In genomic region chr1:76862447-76862846, GRCh38 we compare ENCODE assay signal across 20 cellular contexts. TPM values are rescaled to one million over a fixed set of nuclear protein-coding genes. Genes with fewer than 3 reads are reported as not detected.
DNase-seq lines count a peak whose midpoint lies in the region; ATAC-seq, FAIRE-seq and TF ChIP-seq lines count a peak whose summit lies in the region.
"Had no signal": no experiment of that assay in that cellular context is flagged by ENCODE, and none has a peak within 500 bp of the region (broad histone marks: within the 10 kb centered on the region; RNA-seq: fewer than 3 reads in every experiment).

No MANE protein-coding gene starts in this region.

- H3K18ac ChIP-seq in IMR-90 (ENCODE audit: low read depth, low read length), result no peak overlapping the region
- H3K18ac ChIP-seq in mesendoderm (ENCODE audit: low read length), result no peak overlapping the region

- no peak for TF ChIP-seq POLR2A in IMR-90 (IDR thresholded peaks at IDR 0.05; ENCODE audit: low read depth, low read length)

- H3K36me3 Mint-ChIP-seq in chondrocyte (ENCODE audit: low read depth), result peaks cover 1% of the 10 kb centered on the region
- peaks cover 0 to 5% (median 0%) of the 10 kb centered on the region in 3 donors for H3K36me3 Mint-ChIP-seq in naive thymus-derived CD8-positive, alpha-beta T cell
- H3K36me3 Mint-ChIP-seq: brain, CD14-positive monocyte had no signal

- H3K4me1 ChIP-seq in IMR-90 (ENCODE audit: control insufficient read depth, insufficient read depth, low read length), result no peaks in the 10 kb centered on the region; the same call in 1 of the 2 replicates
- no peaks in the 10 kb centered on the region for H3K4me1 ChIP-seq in mesendoderm (ENCODE audit: control insufficient read depth, low read depth, low read length)

- H3K56ac ChIP-seq in IMR-90 (ENCODE audit: extremely low read depth, insufficient read depth, low read length), result no peak overlapping the region
- H3K56ac ChIP-seq in mesendoderm (ENCODE audit: low read length), result no peak overlapping the region

- CTCF ChIA-PET in BJ (lab: Yijun Ruan, JAX), result interaction anchor here (0.6 kb wide), 1 partner anchor 10 kb away, joined by 3 read pairs; no protein-coding TSS in a partner anchor
- CTCF ChIA-PET in IMR-90 (lab: Yijun Ruan, JAX), result no interaction called here

- no peaks in the 10 kb centered on the region; the same call in none of the 2 replicates for H3K27me3 ChIP-seq in BJ (ENCODE audit: control insufficient read depth, insufficient read depth, low read length)
- peaks cover 8% of the 10 kb centered on the region for H3K27me3 ChIP-seq in IMR-90 (ENCODE audit: control insufficient read depth, insufficient read depth, low read length)
- H3K27me3 ChIP-seq in bronchial epithelial cell (ENCODE audit: control insufficient read depth, insufficient read depth, low read length), result peaks cover 5% of the 10 kb centered on the region
- H3K27me3 ChIP-seq in mesendoderm (ENCODE audit: insufficient read depth, low read length, poor library complexity), result no peaks in the 10 kb centered on the region

- H3K9me1 ChIP-seq in IMR-90 (ENCODE audit: insufficient read depth, low read length), result no peaks in the 10 kb centered on the region

- intact Hi-C loops in IMR-90 (cut with micrococcal nuclease), result loop anchor here (10.0 kb wide), 1 partner anchor 172 kb away; no protein-coding TSS in a partner anchor

- H3K4me2 ChIP-seq in IMR-90 (ENCODE audit: low read depth, low read length), result no peak overlapping the region
- H3K4me2 ChIP-seq in mesendoderm (ENCODE audit: low read length), result no peak overlapping the region
- H3K4me2 ChIP-seq: KMS-11 had no signal

- H3K4ac ChIP-seq in IMR-90 (ENCODE audit: low read depth, low read length), result no peak overlapping the region
- no peak overlapping the region for H3K4ac ChIP-seq in mesendoderm (ENCODE audit: low read depth, low read length)

- dilution Hi-C loops in IMR-90 (cut with HindIII; ENCODE audit: low sequenced_read_pairs, unreplicated experiment), result no loop called here

- H3K9me3 ChIP-seq in IMR-90 (ENCODE audit: control insufficient read depth, insufficient read depth, low read length), result no peaks in the 10 kb centered on the region
- H3K9me3 ChIP-seq: gastrocnemius medialis, neutrophil had no signal

- H4K8ac ChIP-seq in IMR-90 (ENCODE audit: low read depth in 2 of 2, low read length in 2 of 2) (no peak overlapping the region), mesendoderm (ENCODE audit: low read depth, low read length) (no peak overlapping the region)

- DNase-seq in BJ (ENCODE audit: low read depth) (peak; percentile 51), IMR-90 (peak; percentile 75), bronchial epithelial cell (ENCODE audit: low read depth) (peak; percentile 8), mesendoderm (peak; percentile 11), amygdala (lab: John Stamatoyannopoulos, UW) (no peak), chondrocyte (ENCODE audit: low spot score) (no peak), middle frontal gyrus (ENCODE audit: extremely low spot score, low spot score) (no peak)
- DNase-seq in naive thymus-derived CD8-positive, alpha-beta T cell, result no peak
- DNase-seq: activated CD4-positive, alpha-beta memory T cell treated with anti-CD3 and anti-CD28 coated beads, Interleukin-2, amount 10 ng/mL, durations not matched to agents 7 days and 5 days; DMS79; effector CD4-positive, alpha-beta T cell; gastrocnemius medialis; NCI-H1417 treated with DMSO at 0.1 percent for 48 hours; stimulated activated naive CD4-positive, alpha-beta T cell treated with Interleukin-2 at 50 U/mL for 16 hours had no signal

- no peak overlapping the region for H2AFZ ChIP-seq in IMR-90 (replicated peaks; ENCODE audit: low read length, poor library complexity)

- H3K79me2 ChIP-seq in mesendoderm (ENCODE audit: control insufficient read depth, insufficient read depth, low read length), result no peaks in the 10 kb centered on the region

- no peak overlapping the region for H2BK15ac ChIP-seq in IMR-90 (ENCODE audit: low read depth, low read length)
- no peak overlapping the region for H2BK15ac ChIP-seq in mesendoderm (replicated peaks; ENCODE audit: low read depth)

- peak; percentile 80 for ATAC-seq in IMR-90 (ENCODE audit: low read depth)
- ATAC-seq in naive thymus-derived CD8-positive, alpha-beta T cell, result no peak
- ATAC-seq: gastrocnemius medialis had no signal

- FAIRE-seq in bronchial epithelial cell (lab: Jason Lieb, UNC), result peak; percentile 50
- FAIRE-seq: TTC549 had no signal

- H3K36me3 ChIP-seq in BJ (ENCODE audit: control insufficient read depth, insufficient read depth, low read length) (no peaks in the 10 kb centered on the region), IMR-90 (ENCODE audit: control insufficient read depth, insufficient read depth, low read length) (no peaks in the 10 kb centered on the region), bronchial epithelial cell (ENCODE audit: control insufficient read depth, insufficient read depth, low read length) (no peaks in the 10 kb centered on the region), mesendoderm (ENCODE audit: control insufficient read depth, insufficient read depth, low read length) (no peaks in the 10 kb centered on the region)
- H3K36me3 ChIP-seq: gastrocnemius medialis, neutrophil had no signal

- H4K5ac ChIP-seq in IMR-90 (ENCODE audit: low read depth, low read length) (no peak overlapping the region), mesendoderm (ENCODE audit: low read length) (no peak overlapping the region)

- peaks cover 5% of the 10 kb centered on the region for H3K27me3 Mint-ChIP-seq in chondrocyte (ENCODE audit: low read depth)
- H3K27me3 Mint-ChIP-seq in naive thymus-derived CD8-positive, alpha-beta T cell, result peaks cover 21 to 56% (median 41%) of the 10 kb centered on the region in 5 donors

- H2BK20ac ChIP-seq in IMR-90 (ENCODE audit: low read depth, low read length), result no peak overlapping the region

- peaks cover 4% of the 10 kb centered on the region for H3K9me3 Mint-ChIP-seq in chondrocyte (ENCODE audit: low read depth)
- H3K9me3 Mint-ChIP-seq in naive thymus-derived CD8-positive, alpha-beta T cell, result peaks cover 0 to 7% (median 0%) of the 10 kb centered on the region in 9 donors
- H3K9me3 Mint-ChIP-seq: activated CD4-positive, alpha-beta memory T cell treated with anti-CD3 and anti-CD28 coated beads, Interleukin-2, amount 10 ng/mL, durations not matched to agents 7 days and 5 days had no signal

- POLR2A ChIA-PET in BJ (lab: Charles Lee) (no interaction called here), IMR-90 (lab: Charles Lee; ENCODE audit: unreplicated experiment) (no interaction called here)
- POLR2A ChIA-PET in naive thymus-derived CD8-positive, alpha-beta T cell (lab: Charles Lee), result no interaction called here

- H3K79me1 ChIP-seq in IMR-90 (ENCODE audit: low read depth in 1 of 2, low read length in 2 of 2) (no peaks in the 10 kb centered on the region), mesendoderm (ENCODE audit: low read length) (no peaks in the 10 kb centered on the region)

- H3K9ac ChIP-seq in IMR-90 (ENCODE audit: low read depth, low read length), result no peak overlapping the region
- H3K9ac ChIP-seq in mesendoderm (ENCODE audit: low read length), result no peak overlapping the region
- H3K9ac ChIP-seq: KMS-11 had no signal

- no peak overlapping the region for H3K4me3 Mint-ChIP-seq in chondrocyte (ENCODE audit: unreplicated experiment)
- H3K4me3 Mint-ChIP-seq in naive thymus-derived CD8-positive, alpha-beta T cell, result no peak overlapping the region
- H3K4me3 Mint-ChIP-seq: activated CD4-positive, alpha-beta memory T cell treated with anti-CD3 and anti-CD28 coated beads, Interleukin-2, amount 10 ng/mL, durations not matched to agents 7 days and 5 days; brain; CD14-positive monocyte had no signal

- BruUV-seq in IMR-90 (replicated peaks; lab: Mats Ljungman, UMichigan), result no TSS peak

- peaks cover 16% of the 10 kb centered on the region for H3K4me1 Mint-ChIP-seq in chondrocyte (ENCODE audit: low read depth)
- peaks cover 0 to 4% (median 3%) of the 10 kb centered on the region in 4 donors for H3K4me1 Mint-ChIP-seq in naive thymus-derived CD8-positive, alpha-beta T cell
- H3K4me1 Mint-ChIP-seq: activated CD4-positive, alpha-beta memory T cell treated with anti-CD3 and anti-CD28 coated beads, Interleukin-2, amount 10 ng/mL, durations not matched to agents 7 days and 5 days had no signal

- H4K20me1 ChIP-seq in IMR-90 (ENCODE audit: insufficient read depth, low read length), result no peaks in the 10 kb centered on the region

- H2BK5ac ChIP-seq in IMR-90 (ENCODE audit: low read depth, low read length, poor library complexity, severe bottlenecking), result no peak overlapping the region
- H2BK5ac ChIP-seq in mesendoderm (ENCODE audit: low read length), result no peak overlapping the region

- no peak overlapping the region for H2BK120ac ChIP-seq in IMR-90 (ENCODE audit: low read depth, low read length)
- H2BK120ac ChIP-seq in mesendoderm (ENCODE audit: low read depth, low read length), result no peak overlapping the region

- no peak overlapping the region for H2AK9ac ChIP-seq in IMR-90 (replicated peaks; ENCODE audit: low read depth, low read length, poor library complexity)

- TF ChIP-seq RAD21 in IMR-90 (IDR thresholded peaks at IDR 0.05; ENCODE audit: low read length), result no peak

- no peak overlapping the region for H3K27ac ChIP-seq in IMR-90 (ENCODE audit: insufficient read depth, low read length)
- H3K27ac ChIP-seq in mesendoderm (ENCODE audit: low read depth, low read length), result no peak overlapping the region
- H3K27ac ChIP-seq: gastrocnemius medialis, KMS-11, neutrophil, SK-N-MC had no signal

- no peak overlapping the region for H3K4me3 ChIP-seq in BJ (ENCODE audit: low read depth, low read length)
- H3K4me3 ChIP-seq in IMR-90 (ENCODE audit: insufficient read depth, low read depth, low read length), result no peak overlapping the region
- no peak overlapping the region for H3K4me3 ChIP-seq in bronchial epithelial cell (ENCODE audit: low read depth, low read length)
- no peak overlapping the region for H3K4me3 ChIP-seq in mesendoderm (ENCODE audit: low read length)
- H3K4me3 ChIP-seq: gastrocnemius medialis, SK-N-MC had no signal

- H3K27ac Mint-ChIP-seq in chondrocyte (ENCODE audit: unreplicated experiment), result no peak overlapping the region
- H3K27ac Mint-ChIP-seq in naive thymus-derived CD8-positive, alpha-beta T cell, result no peak overlapping the region
- H3K27ac Mint-ChIP-seq: activated CD4-positive, alpha-beta memory T cell treated with anti-CD3 and anti-CD28 coated beads, Interleukin-2, amount 10 ng/mL, durations not matched to agents 7 days and 5 days; brain had no signal

- H3K14ac ChIP-seq in IMR-90 (replicated peaks; ENCODE audit: low read depth, low read length), result no peak overlapping the region

- in situ Hi-C loops in IMR-90 (cut with MboI; ENCODE audit: low sequenced_read_pairs), result no loop called here

- H4K91ac ChIP-seq in IMR-90 (ENCODE audit: insufficient read depth, low read depth, low read length), result no peak overlapping the region

- no peak overlapping the region for H2AK5ac ChIP-seq in IMR-90 (ENCODE audit: low read depth, low read length)
- no peak overlapping the region for H2AK5ac ChIP-seq in mesendoderm (ENCODE audit: low read length)

- H3K23ac ChIP-seq in IMR-90 (ENCODE audit: low read depth, low read length) (no peak overlapping the region), mesendoderm (ENCODE audit: low read length) (no peak overlapping the region)

- TF ChIP-seq CTCF in BJ (IDR thresholded peaks at IDR 0.05; ENCODE audit: insufficient read depth, low read depth, low read length) (no peak), IMR-90 (conservative IDR thresholded peaks at IDR 0.05; ENCODE audit: low read depth, low read length) (no peak), bronchial epithelial cell (IDR thresholded peaks at IDR 0.05; ENCODE audit: insufficient read depth, low read length, severe bottlenecking) (no peak), chondrocyte (IDR thresholded peaks at IDR 0.05) (no peak)

RNA-seq across cellular contexts. Expression of gene ST6GALNAC5, which starts 4.8 kb away (rescaled TPM):
- polyA plus RNA-seq in BJ (2011; rRNA removed) (0.80 and 3.0 TPM in 2 replicates), IMR-90 (2012; rRNA removed) (3.7 and 4.0 TPM in 2 replicates)
- 2.7 and 3.4 TPM in 2 replicates for polyA minus RNA-seq in BJ (2011; rRNA and poly(A)+ RNA removed)
- total RNA-seq in IMR-90 (2012; rRNA removed) (2.8 and 3.4 TPM in 2 replicates), bronchial epithelial cell (0.26 and 2.3 TPM in 2 replicates), chondrocyte (6.2 to 7.9 TPM (median 7.3 TPM) in 3 replicates)
- polyA plus RNA-seq in IMR-90 (2012; cell fraction: cytosol; rRNA removed), result 3.1 and 5.7 TPM in 2 replicates
- 2.8 and 3.9 TPM in 2 replicates for polyA plus RNA-seq in IMR-90 (2012; cell fraction: nucleus; rRNA removed; ENCODE audit: low replicate concordance)
- 6.3 TPM for polyA plus RNA-seq in mesendoderm (2013, experiment 1 of 2)
- 6.1 TPM for polyA plus RNA-seq in mesendoderm (2013, experiment 2 of 2)
- total RNA-seq in naive thymus-derived CD8-positive, alpha-beta T cell, result not detected
- under 1 TPM in 1 of 3 donors, not detected in 2; 0.09 TPM for polyA plus RNA-seq in naive thymus-derived CD8-positive, alpha-beta T cell
- total RNA-seq: activated CD4-positive, alpha-beta memory T cell treated with anti-CD3 and anti-CD28 coated beads, Interleukin-2, amount 10 ng/mL, durations not matched to agents 7 days and 5 days had no signal
- polyA plus RNA-seq: CD14-positive monocyte had no signal

Comparison
In these comparisons a context has a peak if more than half of its experiments do, and no peak if none do; other contexts are left out.
1. DNase-seq: peak in BJ (single experiment), IMR-90 (single experiment), bronchial epithelial cell (single experiment) and mesendoderm (single experiment); none in amygdala (0 of 56), chondrocyte (single experiment), naive thymus-derived CD8-positive, alpha-beta T cell (0 of 10) and middle frontal gyrus (single experiment).